ENCODE assay signal across 8 cellular contexts in genomic region chr6:160733045-160733646, GRCh38. TPM values are rescaled to one million over a fixed set of nuclear protein-coding genes. Genes with fewer than 3 reads are reported as not detected.
A peak's percentile ranks its signal among the peaks of the same experiment; 100 is the strongest.
DNase-seq lines count a peak whose midpoint lies in the region; ATAC-seq and TF ChIP-seq lines count a peak whose summit lies in the region.

No MANE protein-coding gene starts in this region.

- no peak overlapping the region for H3K4me3 ChIP-seq in cardiac muscle cell
- H3K4me3 ChIP-seq in RWPE2 (ENCODE audit: severe bottlenecking): no peak overlapping the region
- H3K4me3 ChIP-seq in endodermal cell (ENCODE audit: low read length): no peak overlapping the region
- no peak overlapping the region for H3K4me3 ChIP-seq in mucosa of descending colon

- DNase-seq in cardiac muscle cell (ENCODE audit: low read depth in 1 of 2, low spot score in 1 of 2) (peak; percentile 67 to 71), Right ventricle myocardium inferior (ENCODE audit: missing footprints) (no peak), RWPE2 (ENCODE audit: low spot score) (no peak), endodermal cell (peak; percentile 74), mucosa of descending colon (peak in 1 of 3 donors; percentile 37), COR-L47 (lab: John Stamatoyannopoulos, UW) (no peak)

- H3K9me3 Mint-ChIP-seq in endodermal cell: no peaks in the 10 kb centered on the region

- H3K27me3 Mint-ChIP-seq in endodermal cell (ENCODE audit: insufficient read depth): peaks cover 6% of the 10 kb centered on the region

- H3K27ac ChIP-seq in cardiac muscle cell (no peak overlapping the region), RWPE2 (ENCODE audit: poor library complexity, severe bottlenecking) (no peak overlapping the region), endodermal cell (ENCODE audit: low read depth, low read length) (no peak overlapping the region)

- no peak overlapping the region for H3K27ac Mint-ChIP-seq in endodermal cell

- H3K4me1 ChIP-seq in cardiac muscle cell (ENCODE audit: low read depth) (no peaks in the 10 kb centered on the region), RWPE2 (ENCODE audit: insufficient read depth, poor library complexity, severe bottlenecking) (peaks cover 4% of the 10 kb centered on the region), endodermal cell (ENCODE audit: control insufficient read depth, insufficient read depth, low read length) (no peaks in the 10 kb centered on the region), mucosa of descending colon (ENCODE audit: low read depth) (no peaks in the 10 kb centered on the region)

- TF ChIP-seq EP300 in Ishikawa (IDR thresholded peaks at IDR 0.05; ENCODE audit: borderline replicate concordance): no peak

- peak; percentile 79 for TF ChIP-seq CTCF in cardiac muscle cell (IDR thresholded peaks at IDR 0.05; ENCODE audit: low read depth, low read length)
- peak; percentile 74 for TF ChIP-seq CTCF in RWPE2 (IDR thresholded peaks at IDR 0.05; ENCODE audit: poor library complexity, severe bottlenecking)
- TF ChIP-seq CTCF in endodermal cell (conservative IDR thresholded peaks at IDR 0.05): peak; percentile 86
- TF ChIP-seq CTCF in mucosa of descending colon (IDR thresholded peaks at IDR 0.05): peak; percentile 41

- no peaks in the 10 kb centered on the region for H3K4me1 Mint-ChIP-seq in endodermal cell

- intact Hi-C loops in Right ventricle myocardium inferior (cut with DNase I): no loop called here
- intact Hi-C loops in mucosa of descending colon (cut with DNase I, micrococcal nuclease): loop anchor here in 1 of 2 donors (5.0 kb wide), 1 partner anchor 634 kb away; no protein-coding TSS in a partner anchor

- WGBS in endodermal cell (ENCODE audit: insufficient coverage in 1 of 2, insufficient read length in 1 of 2), 2 experiments: 31 to 41% methylated on average over 4 to 7 of the region's 8 CpGs

- TF ChIP-seq RAD21 in Ishikawa (IDR thresholded peaks at IDR 0.05; ENCODE audit: low read depth): peak; percentile 86

- no peak for ATAC-seq in Right ventricle myocardium inferior
- ATAC-seq in GM21825 (IDR thresholded peaks at IDR 0.05; ENCODE audit: unreplicated experiment): peak; percentile 66
- ATAC-seq in RWPE2 (ENCODE audit: low read depth): peak; percentile 61
- ATAC-seq in mucosa of descending colon: peak; percentile 52

- no peaks in the 10 kb centered on the region for H3K36me3 Mint-ChIP-seq in endodermal cell (ENCODE audit: low read depth)

- no peak overlapping the region for H3K4me3 Mint-ChIP-seq in endodermal cell

- no peak overlapping the region for H3K9ac ChIP-seq in endodermal cell (ENCODE audit: extremely low read depth, low read length, poor library complexity, severe bottlenecking)

- H3K36me3 ChIP-seq in cardiac muscle cell (no peaks in the 10 kb centered on the region), RWPE2 (ENCODE audit: low read depth) (no peaks in the 10 kb centered on the region), endodermal cell (ENCODE audit: control insufficient read depth, insufficient read depth, low read length) (no peaks in the 10 kb centered on the region), mucosa of descending colon (ENCODE audit: low read depth) (no peaks in the 10 kb centered on the region)

- H3K27me3 ChIP-seq in cardiac muscle cell (no peaks in the 10 kb centered on the region), RWPE2 (ENCODE audit: insufficient read depth, poor library complexity, severe bottlenecking) (no peaks in the 10 kb centered on the region), endodermal cell (ENCODE audit: control insufficient read depth, insufficient read depth, low read length, poor library complexity, severe bottlenecking) (no peaks in the 10 kb centered on the region)

- no peaks in the 10 kb centered on the region for H3K9me3 ChIP-seq in cardiac muscle cell (ENCODE audit: low read depth)
- no peaks in the 10 kb centered on the region for H3K9me3 ChIP-seq in RWPE2 (ENCODE audit: severe bottlenecking)
- no peaks in the 10 kb centered on the region for H3K9me3 ChIP-seq in endodermal cell (ENCODE audit: control insufficient read depth, low read length)
- no peaks in the 10 kb centered on the region for H3K9me3 ChIP-seq in mucosa of descending colon

TF ChIP-seq in Ishikawa, 13 proteins besides CTCF, POLR2A, EP300 and RAD21:
- TF ChIP-seq MAX (IDR thresholded peaks at IDR 0.05): no peak
- no peak for TF ChIP-seq CEBPB (IDR thresholded peaks at IDR 0.05)

RNA-seq across cellular contexts. Expression of gene PLG, which starts 31.1 kb away (rescaled TPM):
- total RNA-seq in cardiac muscle cell (not detected in 2 replicates), Right ventricle myocardium inferior (not detected), endodermal cell (not detected), mucosa of descending colon (under 1 TPM in 1 of 3 donors, not detected in 2; 0.69 TPM)
- 0.71 and 0.79 TPM in 2 replicates for polyA plus RNA-seq in cardiac muscle cell
- polyA plus RNA-seq in endodermal cell (2013, experiment 1 of 2): 0.11 TPM
- not detected for polyA plus RNA-seq in endodermal cell (2013, experiment 2 of 2)

Comparison
In these comparisons a context has a peak if more than half of its experiments do, and no peak if none do; other contexts are left out.
1. DNase-seq: peak in cardiac muscle cell (2 of 2) and endodermal cell (single experiment); none in Right ventricle myocardium inferior (single experiment), RWPE2 (single experiment) and COR-L47 (single experiment).
2. Peak in every context shown above with its lines, with median percentiles within 50 percentile points of each other: CTCF ChIP-seq.